ENCODE assay signal across 1 cellular context in the genomic region with DNA sequence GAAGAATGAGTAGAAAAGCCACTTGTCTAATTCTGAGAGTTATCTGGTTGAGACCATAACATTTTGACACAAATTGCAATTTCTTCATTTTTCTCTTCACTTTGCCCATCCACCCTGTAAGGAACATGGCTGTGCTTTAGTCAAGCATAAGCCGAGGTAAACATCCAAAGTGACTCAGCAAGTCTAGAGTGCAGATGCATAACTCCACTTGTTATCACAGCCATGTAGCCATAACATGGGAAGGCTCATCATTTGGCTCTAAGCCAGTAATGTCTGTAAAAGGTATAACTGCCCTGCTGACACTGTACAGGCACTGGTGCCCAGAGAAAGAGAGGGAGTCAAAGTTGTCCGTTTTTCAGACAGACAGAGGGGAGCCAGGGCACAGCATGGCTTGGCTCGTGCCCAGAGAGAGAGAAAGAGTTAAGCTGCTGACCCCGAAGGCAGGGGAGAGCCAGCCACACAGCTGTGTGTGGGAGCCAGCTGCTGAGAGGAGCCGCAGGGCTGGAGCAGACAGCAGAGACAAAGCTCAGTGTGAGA.
TF ChIP-seq lines count a peak whose summit lies in the region.

No MANE protein-coding gene starts in this region.

TF ChIP-seq in K562, 482 proteins besides CTCF, POLR2A, EP300 and RAD21 (continued from another document and continues in another):
- TF ChIP-seq, protein P1, sequence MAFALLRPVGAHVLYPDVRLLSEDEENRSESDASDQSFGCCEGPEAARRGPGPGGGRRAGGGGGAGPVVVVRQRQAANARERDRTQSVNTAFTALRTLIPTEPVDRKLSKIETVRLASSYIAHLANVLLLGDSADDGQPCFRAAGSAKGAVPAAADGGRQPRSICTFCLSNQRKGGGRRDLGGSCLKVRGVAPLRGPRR (CRISPR knock-in tag; IDR thresholded peaks at IDR 0.05), result peak; percentile 84; the same call in 1 of the 2 replicates
- TF ChIP-seq, protein P2, sequence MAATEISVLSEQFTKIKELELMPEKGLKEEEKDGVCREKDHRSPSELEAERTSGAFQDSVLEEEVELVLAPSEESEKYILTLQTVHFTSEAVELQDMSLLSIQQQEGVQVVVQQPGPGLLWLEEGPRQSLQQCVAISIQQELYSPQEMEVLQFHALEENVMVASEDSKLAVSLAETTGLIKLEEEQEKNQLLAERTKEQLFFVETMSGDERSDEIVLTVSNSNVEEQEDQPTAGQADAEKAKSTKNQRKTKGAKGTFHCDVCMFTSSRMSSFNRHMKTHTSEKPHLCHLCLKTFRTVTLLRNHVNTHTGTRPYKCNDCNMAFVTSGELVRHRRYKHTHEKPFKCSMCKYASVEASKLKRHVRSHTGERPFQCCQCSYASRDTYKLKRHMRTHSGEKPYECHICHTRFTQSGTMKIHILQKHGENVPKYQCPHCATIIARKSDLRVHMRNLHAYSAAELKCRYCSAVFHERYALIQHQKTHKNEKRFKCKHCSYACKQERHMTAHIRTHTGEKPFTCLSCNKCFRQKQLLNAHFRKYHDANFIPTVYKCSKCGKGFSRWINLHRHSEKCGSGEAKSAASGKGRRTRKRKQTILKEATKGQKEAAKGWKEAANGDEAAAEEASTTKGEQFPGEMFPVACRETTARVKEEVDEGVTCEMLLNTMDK (IDR thresholded peaks at IDR 0.05; ENCODE audit: borderline replicate concordance, insufficient read depth, low read depth, low read length, poor library complexity, severe bottlenecking), result no peak
- TF ChIP-seq MTA3 (IDR thresholded peaks at IDR 0.05; ENCODE audit: borderline replicate concordance) (0 out of 2 replicates have a peak, but pooled peaks have one; percentile 14), RBM34 (IDR thresholded peaks at IDR 0.05; ENCODE audit: borderline replicate concordance, insufficient read depth, low read length) (no peak), SOX6 (IDR thresholded peaks at IDR 0.05) (no peak; the same call in 1 of the 2 replicates), FUS (optimal IDR thresholded peaks at IDR 0.05; ENCODE audit: low read depth, low read length) (no peak), ZNF197 (CRISPR knock-in tag; IDR thresholded peaks at IDR 0.05; ENCODE audit: low read depth) (peak; percentile 98), TCF7 (IDR thresholded peaks at IDR 0.05; ENCODE audit: borderline replicate concordance) (no peak), NFRKB (IDR thresholded peaks at IDR 0.05; ENCODE audit: low read depth) (no peak), ZNF589 (CRISPR knock-in tag; IDR thresholded peaks at IDR 0.05; ENCODE audit: low read depth) (peak; percentile 92), SMC3 (conservative IDR thresholded peaks at IDR 0.05; ENCODE audit: insufficient read depth, low read depth, low read length) (no peak), NR2F6 (CRISPR knock-in tag; IDR thresholded peaks at IDR 0.05) (no peak), SPI1 (IDR thresholded peaks at IDR 0.05; ENCODE audit: borderline replicate concordance, low read depth, low read length) (no peak), CBX5 (IDR thresholded peaks at IDR 0.05; ENCODE audit: borderline replicate concordance, low read depth) (no peak), FOXA1 (IDR thresholded peaks at IDR 0.05; ENCODE audit: borderline replicate concordance) (no peak), ZFP1 (CRISPR knock-in tag; IDR thresholded peaks at IDR 0.05) (0 out of 2 replicates have a peak, but pooled peaks have one; percentile 35), NCOA2 (IDR thresholded peaks at IDR 0.05; ENCODE audit: partially characterized antibody in 2 of 2) (peak in 1 of 2 experiments; percentile 66), CCAR2 (IDR thresholded peaks at IDR 0.05; ENCODE audit: low read depth, low read length) (no peak), HNRNPLL (IDR thresholded peaks at IDR 0.05; ENCODE audit: low read depth, low read length, poor library complexity, severe bottlenecking) (no peak), SP1 (CRISPR knock-in tag; IDR thresholded peaks at IDR 0.05) (no peak), ZNF668 (CRISPR knock-in tag; IDR thresholded peaks at IDR 0.05) (peak; percentile 90)
- TF ChIP-seq, protein P3, sequence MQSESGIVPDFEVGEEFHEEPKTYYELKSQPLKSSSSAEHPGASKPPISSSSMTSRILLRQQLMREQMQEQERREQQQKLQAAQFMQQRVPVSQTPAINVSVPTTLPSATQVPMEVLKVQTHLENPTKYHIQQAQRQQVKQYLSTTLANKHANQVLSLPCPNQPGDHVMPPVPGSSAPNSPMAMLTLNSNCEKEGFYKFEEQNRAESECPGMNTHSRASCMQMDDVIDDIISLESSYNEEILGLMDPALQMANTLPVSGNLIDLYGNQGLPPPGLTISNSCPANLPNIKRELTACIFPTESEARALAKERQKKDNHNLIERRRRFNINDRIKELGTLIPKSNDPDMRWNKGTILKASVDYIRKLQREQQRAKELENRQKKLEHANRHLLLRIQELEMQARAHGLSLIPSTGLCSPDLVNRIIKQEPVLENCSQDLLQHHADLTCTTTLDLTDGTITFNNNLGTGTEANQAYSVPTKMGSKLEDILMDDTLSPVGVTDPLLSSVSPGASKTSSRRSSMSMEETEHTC (IDR thresholded peaks at IDR 0.05), result no peak
- TF ChIP-seq, protein P4, sequence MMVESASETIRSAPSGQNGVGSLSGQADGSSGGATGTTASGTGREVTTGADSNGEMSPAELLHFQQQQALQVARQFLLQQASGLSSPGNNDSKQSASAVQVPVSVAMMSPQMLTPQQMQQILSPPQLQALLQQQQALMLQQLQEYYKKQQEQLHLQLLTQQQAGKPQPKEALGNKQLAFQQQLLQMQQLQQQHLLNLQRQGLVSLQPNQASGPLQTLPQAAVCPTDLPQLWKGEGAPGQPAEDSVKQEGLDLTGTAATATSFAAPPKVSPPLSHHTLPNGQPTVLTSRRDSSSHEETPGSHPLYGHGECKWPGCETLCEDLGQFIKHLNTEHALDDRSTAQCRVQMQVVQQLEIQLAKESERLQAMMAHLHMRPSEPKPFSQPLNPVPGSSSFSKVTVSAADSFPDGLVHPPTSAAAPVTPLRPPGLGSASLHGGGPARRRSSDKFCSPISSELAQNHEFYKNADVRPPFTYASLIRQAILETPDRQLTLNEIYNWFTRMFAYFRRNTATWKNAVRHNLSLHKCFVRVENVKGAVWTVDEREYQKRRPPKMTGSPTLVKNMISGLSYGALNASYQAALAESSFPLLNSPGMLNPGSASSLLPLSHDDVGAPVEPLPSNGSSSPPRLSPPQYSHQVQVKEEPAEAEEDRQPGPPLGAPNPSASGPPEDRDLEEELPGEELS (CRISPR knock-in tag; IDR thresholded peaks at IDR 0.05; ENCODE audit: borderline replicate concordance), result no peak
- TF ChIP-seq, protein P5, sequence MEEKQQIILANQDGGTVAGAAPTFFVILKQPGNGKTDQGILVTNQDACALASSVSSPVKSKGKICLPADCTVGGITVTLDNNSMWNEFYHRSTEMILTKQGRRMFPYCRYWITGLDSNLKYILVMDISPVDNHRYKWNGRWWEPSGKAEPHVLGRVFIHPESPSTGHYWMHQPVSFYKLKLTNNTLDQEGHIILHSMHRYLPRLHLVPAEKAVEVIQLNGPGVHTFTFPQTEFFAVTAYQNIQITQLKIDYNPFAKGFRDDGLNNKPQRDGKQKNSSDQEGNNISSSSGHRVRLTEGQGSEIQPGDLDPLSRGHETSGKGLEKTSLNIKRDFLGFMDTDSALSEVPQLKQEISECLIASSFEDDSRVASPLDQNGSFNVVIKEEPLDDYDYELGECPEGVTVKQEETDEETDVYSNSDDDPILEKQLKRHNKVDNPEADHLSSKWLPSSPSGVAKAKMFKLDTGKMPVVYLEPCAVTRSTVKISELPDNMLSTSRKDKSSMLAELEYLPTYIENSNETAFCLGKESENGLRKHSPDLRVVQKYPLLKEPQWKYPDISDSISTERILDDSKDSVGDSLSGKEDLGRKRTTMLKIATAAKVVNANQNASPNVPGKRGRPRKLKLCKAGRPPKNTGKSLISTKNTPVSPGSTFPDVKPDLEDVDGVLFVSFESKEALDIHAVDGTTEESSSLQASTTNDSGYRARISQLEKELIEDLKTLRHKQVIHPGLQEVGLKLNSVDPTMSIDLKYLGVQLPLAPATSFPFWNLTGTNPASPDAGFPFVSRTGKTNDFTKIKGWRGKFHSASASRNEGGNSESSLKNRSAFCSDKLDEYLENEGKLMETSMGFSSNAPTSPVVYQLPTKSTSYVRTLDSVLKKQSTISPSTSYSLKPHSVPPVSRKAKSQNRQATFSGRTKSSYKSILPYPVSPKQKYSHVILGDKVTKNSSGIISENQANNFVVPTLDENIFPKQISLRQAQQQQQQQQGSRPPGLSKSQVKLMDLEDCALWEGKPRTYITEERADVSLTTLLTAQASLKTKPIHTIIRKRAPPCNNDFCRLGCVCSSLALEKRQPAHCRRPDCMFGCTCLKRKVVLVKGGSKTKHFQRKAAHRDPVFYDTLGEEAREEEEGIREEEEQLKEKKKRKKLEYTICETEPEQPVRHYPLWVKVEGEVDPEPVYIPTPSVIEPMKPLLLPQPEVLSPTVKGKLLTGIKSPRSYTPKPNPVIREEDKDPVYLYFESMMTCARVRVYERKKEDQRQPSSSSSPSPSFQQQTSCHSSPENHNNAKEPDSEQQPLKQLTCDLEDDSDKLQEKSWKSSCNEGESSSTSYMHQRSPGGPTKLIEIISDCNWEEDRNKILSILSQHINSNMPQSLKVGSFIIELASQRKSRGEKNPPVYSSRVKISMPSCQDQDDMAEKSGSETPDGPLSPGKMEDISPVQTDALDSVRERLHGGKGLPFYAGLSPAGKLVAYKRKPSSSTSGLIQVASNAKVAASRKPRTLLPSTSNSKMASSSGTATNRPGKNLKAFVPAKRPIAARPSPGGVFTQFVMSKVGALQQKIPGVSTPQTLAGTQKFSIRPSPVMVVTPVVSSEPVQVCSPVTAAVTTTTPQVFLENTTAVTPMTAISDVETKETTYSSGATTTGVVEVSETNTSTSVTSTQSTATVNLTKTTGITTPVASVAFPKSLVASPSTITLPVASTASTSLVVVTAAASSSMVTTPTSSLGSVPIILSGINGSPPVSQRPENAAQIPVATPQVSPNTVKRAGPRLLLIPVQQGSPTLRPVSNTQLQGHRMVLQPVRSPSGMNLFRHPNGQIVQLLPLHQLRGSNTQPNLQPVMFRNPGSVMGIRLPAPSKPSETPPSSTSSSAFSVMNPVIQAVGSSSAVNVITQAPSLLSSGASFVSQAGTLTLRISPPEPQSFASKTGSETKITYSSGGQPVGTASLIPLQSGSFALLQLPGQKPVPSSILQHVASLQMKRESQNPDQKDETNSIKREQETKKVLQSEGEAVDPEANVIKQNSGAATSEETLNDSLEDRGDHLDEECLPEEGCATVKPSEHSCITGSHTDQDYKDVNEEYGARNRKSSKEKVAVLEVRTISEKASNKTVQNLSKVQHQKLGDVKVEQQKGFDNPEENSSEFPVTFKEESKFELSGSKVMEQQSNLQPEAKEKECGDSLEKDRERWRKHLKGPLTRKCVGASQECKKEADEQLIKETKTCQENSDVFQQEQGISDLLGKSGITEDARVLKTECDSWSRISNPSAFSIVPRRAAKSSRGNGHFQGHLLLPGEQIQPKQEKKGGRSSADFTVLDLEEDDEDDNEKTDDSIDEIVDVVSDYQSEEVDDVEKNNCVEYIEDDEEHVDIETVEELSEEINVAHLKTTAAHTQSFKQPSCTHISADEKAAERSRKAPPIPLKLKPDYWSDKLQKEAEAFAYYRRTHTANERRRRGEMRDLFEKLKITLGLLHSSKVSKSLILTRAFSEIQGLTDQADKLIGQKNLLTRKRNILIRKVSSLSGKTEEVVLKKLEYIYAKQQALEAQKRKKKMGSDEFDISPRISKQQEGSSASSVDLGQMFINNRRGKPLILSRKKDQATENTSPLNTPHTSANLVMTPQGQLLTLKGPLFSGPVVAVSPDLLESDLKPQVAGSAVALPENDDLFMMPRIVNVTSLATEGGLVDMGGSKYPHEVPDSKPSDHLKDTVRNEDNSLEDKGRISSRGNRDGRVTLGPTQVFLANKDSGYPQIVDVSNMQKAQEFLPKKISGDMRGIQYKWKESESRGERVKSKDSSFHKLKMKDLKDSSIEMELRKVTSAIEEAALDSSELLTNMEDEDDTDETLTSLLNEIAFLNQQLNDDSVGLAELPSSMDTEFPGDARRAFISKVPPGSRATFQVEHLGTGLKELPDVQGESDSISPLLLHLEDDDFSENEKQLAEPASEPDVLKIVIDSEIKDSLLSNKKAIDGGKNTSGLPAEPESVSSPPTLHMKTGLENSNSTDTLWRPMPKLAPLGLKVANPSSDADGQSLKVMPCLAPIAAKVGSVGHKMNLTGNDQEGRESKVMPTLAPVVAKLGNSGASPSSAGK (IDR thresholded peaks at IDR 0.05), result no peak
- TF ChIP-seq, protein P6, sequence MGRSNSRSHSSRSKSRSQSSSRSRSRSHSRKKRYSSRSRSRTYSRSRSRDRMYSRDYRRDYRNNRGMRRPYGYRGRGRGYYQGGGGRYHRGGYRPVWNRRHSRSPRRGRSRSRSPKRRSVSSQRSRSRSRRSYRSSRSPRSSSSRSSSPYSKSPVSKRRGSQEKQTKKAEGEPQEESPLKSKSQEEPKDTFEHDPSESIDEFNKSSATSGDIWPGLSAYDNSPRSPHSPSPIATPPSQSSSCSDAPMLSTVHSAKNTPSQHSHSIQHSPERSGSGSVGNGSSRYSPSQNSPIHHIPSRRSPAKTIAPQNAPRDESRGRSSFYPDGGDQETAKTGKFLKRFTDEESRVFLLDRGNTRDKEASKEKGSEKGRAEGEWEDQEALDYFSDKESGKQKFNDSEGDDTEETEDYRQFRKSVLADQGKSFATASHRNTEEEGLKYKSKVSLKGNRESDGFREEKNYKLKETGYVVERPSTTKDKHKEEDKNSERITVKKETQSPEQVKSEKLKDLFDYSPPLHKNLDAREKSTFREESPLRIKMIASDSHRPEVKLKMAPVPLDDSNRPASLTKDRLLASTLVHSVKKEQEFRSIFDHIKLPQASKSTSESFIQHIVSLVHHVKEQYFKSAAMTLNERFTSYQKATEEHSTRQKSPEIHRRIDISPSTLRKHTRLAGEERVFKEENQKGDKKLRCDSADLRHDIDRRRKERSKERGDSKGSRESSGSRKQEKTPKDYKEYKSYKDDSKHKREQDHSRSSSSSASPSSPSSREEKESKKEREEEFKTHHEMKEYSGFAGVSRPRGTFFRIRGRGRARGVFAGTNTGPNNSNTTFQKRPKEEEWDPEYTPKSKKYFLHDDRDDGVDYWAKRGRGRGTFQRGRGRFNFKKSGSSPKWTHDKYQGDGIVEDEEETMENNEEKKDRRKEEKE (IDR thresholded peaks at IDR 0.05; ENCODE audit: borderline replicate concordance in 1 of 2, control insufficient read depth in 1 of 2, low read depth in 2 of 2, low read length in 1 of 2), result no peak
- TF ChIP-seq, protein P7, sequence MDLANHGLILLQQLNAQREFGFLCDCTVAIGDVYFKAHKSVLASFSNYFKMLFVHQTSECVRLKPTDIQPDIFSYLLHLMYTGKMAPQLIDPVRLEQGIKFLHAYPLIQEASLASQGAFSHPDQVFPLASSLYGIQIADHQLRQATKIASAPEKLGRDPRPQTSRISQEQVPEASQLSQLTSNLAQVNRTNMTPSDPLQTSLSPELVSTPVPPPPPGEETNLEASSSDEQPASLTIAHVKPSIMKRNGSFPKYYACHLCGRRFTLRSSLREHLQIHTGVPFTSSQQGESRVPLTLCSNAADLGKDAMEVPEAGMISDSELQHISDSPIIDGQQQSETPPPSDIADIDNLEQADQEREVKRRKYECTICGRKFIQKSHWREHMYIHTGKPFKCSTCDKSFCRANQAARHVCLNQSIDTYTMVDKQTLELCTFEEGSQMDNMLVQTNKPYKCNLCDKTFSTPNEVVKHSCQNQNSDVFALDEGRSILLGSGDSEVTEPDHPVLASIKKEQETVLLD (IDR thresholded peaks at IDR 0.05), result peak; percentile 52; the same call in 1 of the 2 replicates
- TF ChIP-seq, protein P8, sequence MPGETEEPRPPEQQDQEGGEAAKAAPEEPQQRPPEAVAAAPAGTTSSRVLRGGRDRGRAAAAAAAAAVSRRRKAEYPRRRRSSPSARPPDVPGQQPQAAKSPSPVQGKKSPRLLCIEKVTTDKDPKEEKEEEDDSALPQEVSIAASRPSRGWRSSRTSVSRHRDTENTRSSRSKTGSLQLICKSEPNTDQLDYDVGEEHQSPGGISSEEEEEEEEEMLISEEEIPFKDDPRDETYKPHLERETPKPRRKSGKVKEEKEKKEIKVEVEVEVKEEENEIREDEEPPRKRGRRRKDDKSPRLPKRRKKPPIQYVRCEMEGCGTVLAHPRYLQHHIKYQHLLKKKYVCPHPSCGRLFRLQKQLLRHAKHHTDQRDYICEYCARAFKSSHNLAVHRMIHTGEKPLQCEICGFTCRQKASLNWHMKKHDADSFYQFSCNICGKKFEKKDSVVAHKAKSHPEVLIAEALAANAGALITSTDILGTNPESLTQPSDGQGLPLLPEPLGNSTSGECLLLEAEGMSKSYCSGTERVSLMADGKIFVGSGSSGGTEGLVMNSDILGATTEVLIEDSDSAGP (CRISPR knock-in tag; IDR thresholded peaks at IDR 0.05), result no peak
